ENCODE assay signal across 8 cellular contexts in genomic region chr13:91313103-91313502, GRCh38. TPM values are rescaled to one million over a fixed set of nuclear protein-coding genes. Genes with fewer than 3 reads are reported as not detected.
DNase-seq lines count a peak whose midpoint lies in the region; ATAC-seq and TF ChIP-seq lines count a peak whose summit lies in the region.

No MANE protein-coding gene starts in this region.

- no peak overlapping the region for H3K27ac Mint-ChIP-seq in activated T-helper 17 cell treated with anti-CD3 and anti-CD28 coated beads, Interleukin-2, amount 50 U/mL, for 72 hours
- peak overlapping the region in 2 of 6 donors; percentile 19 to 34 for H3K27ac Mint-ChIP-seq in immature natural killer cell
- H3K27ac Mint-ChIP-seq in type B pancreatic cell, result no peak overlapping the region

- H3K36me3 ChIP-seq in GM23248 (ENCODE audit: low read depth), result no peaks in the 10 kb centered on the region
- H3K36me3 ChIP-seq in Karpas-422 (ENCODE audit: insufficient read depth, low read length), result no peaks in the 10 kb centered on the region

- H3K27ac ChIP-seq in GM23248, result no peak overlapping the region
- H3K27ac ChIP-seq in Karpas-422 (ENCODE audit: low read length), result no peak overlapping the region

- H4K20me1 ChIP-seq in GM23248 (ENCODE audit: insufficient read depth) (no peaks in the 10 kb centered on the region), Karpas-422 (ENCODE audit: insufficient read depth, low read depth, low read length) (no peaks in the 10 kb centered on the region)

- H3F3A ChIP-seq in GM23248 (ENCODE audit: insufficient read depth), result no peaks in the 10 kb centered on the region

- H3K4me1 Mint-ChIP-seq in activated T-helper 17 cell treated with anti-CD3 and anti-CD28 coated beads, Interleukin-2, amount 50 U/mL, for 72 hours, result no peaks in the 10 kb centered on the region
- H3K4me1 Mint-ChIP-seq in immature natural killer cell (peaks cover 12 to 13% of the 10 kb centered on the region in 2 donors), type B pancreatic cell (ENCODE audit: unreplicated experiment) (no peaks in the 10 kb centered on the region)

- H2AFZ ChIP-seq in GM23248, result no peak overlapping the region
- H2AFZ ChIP-seq in Karpas-422 (ENCODE audit: low read length), result no peak overlapping the region

- H3K27me3 ChIP-seq in GM23248 (replicated peaks; ENCODE audit: insufficient read depth) (peaks cover 23% of the 10 kb centered on the region), Karpas-422 (ENCODE audit: low read length) (0 out of 2 replicates have a peak, but pooled peaks cover 2% of the 10 kb centered on the region)

- TF ChIP-seq CTCF in type B pancreatic cell (conservative IDR thresholded peaks at IDR 0.05) (peak; percentile 73), lower leg skin (IDR thresholded peaks at IDR 0.05) (no peak)

- H3K36me3 Mint-ChIP-seq in activated T-helper 17 cell treated with anti-CD3 and anti-CD28 coated beads, Interleukin-2, amount 50 U/mL, for 72 hours (ENCODE audit: low read depth), result no peaks in the 10 kb centered on the region
- H3K36me3 Mint-ChIP-seq in immature natural killer cell (no peaks in the 10 kb centered on the region), type B pancreatic cell (no peaks in the 10 kb centered on the region)

- H3K4me3 ChIP-seq in GM23248 (no peak overlapping the region), Karpas-422 (ENCODE audit: low read length) (no peak overlapping the region), lower leg skin (ENCODE audit: low read depth, poor library complexity, severe bottlenecking) (no peak overlapping the region)

- H3K4me3 Mint-ChIP-seq in activated T-helper 17 cell treated with anti-CD3 and anti-CD28 coated beads, Interleukin-2, amount 50 U/mL, for 72 hours, result peak overlapping the region; percentile 33
- H3K4me3 Mint-ChIP-seq in immature natural killer cell (peak overlapping the region; percentile 54 to 66 (median 59)), type B pancreatic cell (no peak overlapping the region)

- no peak overlapping the region for H3K4me2 ChIP-seq in GM23248 (ENCODE audit: unreplicated experiment)
- H3K4me2 ChIP-seq in Karpas-422 (ENCODE audit: low read depth, low read length, poor library complexity, severe bottlenecking), result no peak overlapping the region

- no peak overlapping the region for H3K9ac ChIP-seq in GM23248
- no peak overlapping the region for H3K9ac ChIP-seq in Karpas-422 (ENCODE audit: low read length)

- no peaks in the 10 kb centered on the region for H3K9me3 Mint-ChIP-seq in activated T-helper 17 cell treated with anti-CD3 and anti-CD28 coated beads, Interleukin-2, amount 50 U/mL, for 72 hours
- H3K9me3 Mint-ChIP-seq in immature natural killer cell (no peaks in the 10 kb centered on the region), type B pancreatic cell (no peaks in the 10 kb centered on the region)

- peak; percentile 14 for DNase-seq in stimulated activated CD4-positive, alpha-beta T cell treated with anti-CD3 and anti-CD28 coated beads, Interleukin-15, amount 100 ng/mL, for 24 hours
- DNase-seq in stimulated activated CD4-positive, alpha-beta T cell treated with anti-CD3 and anti-CD28 coated beads, Interleukin-12 subunit alpha, Interleukin-12 subunit beta, amount 100 ng/mL, for 4 hours, result no peak
- DNase-seq in GM23248, result peak; percentile 47
- DNase-seq in Karpas-422, result peak; percentile 48
- DNase-seq in immature natural killer cell, result peak; percentile 22 to 35 (median 26)
- DNase-seq in type B pancreatic cell (ENCODE audit: extremely low spot score, unreplicated experiment), result no peak
- DNase-seq in lower leg skin (ENCODE audit: low spot score in 2 of 2), result no peak

- peak; percentile 59 for ATAC-seq in activated T-helper 17 cell treated with anti-CD3 and anti-CD28 coated beads, Interleukin-2, amount 50 U/mL, for 72 hours (replicated peaks)

- WGBS in GM23248 (ENCODE audit: low coverage in 1 of 2, low lambda C conversion rate in 2 of 2, missing lambda C conversion rate in 2 of 2), 2 experiments, result 10 to 15% methylated on average over 5 of the region's 5 CpGs
- 13 to 14% methylated on average over 5 of the region's 5 CpGs for WGBS in lower leg skin, 2 donors

- no peaks in the 10 kb centered on the region for H3K4me1 ChIP-seq in GM23248 (ENCODE audit: insufficient read depth)
- no peaks in the 10 kb centered on the region; the same call in 1 of the 2 replicates for H3K4me1 ChIP-seq in Karpas-422 (ENCODE audit: low read length)

- H3K79me2 ChIP-seq in GM23248 (ENCODE audit: insufficient read depth) (no peaks in the 10 kb centered on the region), Karpas-422 (ENCODE audit: low read length) (no peaks in the 10 kb centered on the region)

- in situ Hi-C loops in GM23248 (cut with MboI), result no loop called here

- peaks cover 11% of the 10 kb centered on the region for H3K27me3 Mint-ChIP-seq in activated T-helper 17 cell treated with anti-CD3 and anti-CD28 coated beads, Interleukin-2, amount 50 U/mL, for 72 hours
- peaks cover 0 to 9% (median 1%) of the 10 kb centered on the region in 3 donors for H3K27me3 Mint-ChIP-seq in immature natural killer cell (ENCODE audit: low read depth in 3 of 3)
- no peaks in the 10 kb centered on the region for H3K27me3 Mint-ChIP-seq in type B pancreatic cell

- intact Hi-C loops in lower leg skin (cut with DNase I; ENCODE audit: low total_unique reads), result no loop called here

- H3K9me3 ChIP-seq in GM23248 (ENCODE audit: low read depth), result no peaks in the 10 kb centered on the region
- H3K9me3 ChIP-seq in Karpas-422 (ENCODE audit: low read length), result no peaks in the 10 kb centered on the region

- no peak for TF ChIP-seq POLR2A in lower leg skin (IDR thresholded peaks at IDR 0.05)

- H3K9me2 ChIP-seq in GM23248 (ENCODE audit: insufficient read depth), result no peaks in the 10 kb centered on the region
- H3K9me2 ChIP-seq in Karpas-422 (replicated peaks; ENCODE audit: insufficient read depth, low read length), result no peaks in the 10 kb centered on the region

RNA-seq across cellular contexts. Expression of gene MIR17HG, which starts 34.4 kb away (rescaled TPM):
- total RNA-seq in GM23248 (2014; rRNA removed; shearing (Covaris generic)), result 0.43 and 2.5 TPM in 2 replicates
- 0.20 and 0.27 TPM in 2 replicates for polyA plus RNA-seq in GM23248 (2016; fragmentation: Nextera tagmentation; extraction: Ambion mirVana)
- total RNA-seq in Karpas-422 (2014; rRNA removed; shearing (Covaris generic); ENCODE audit: low replicate concordance), result 3.8 and 23.4 TPM in 2 replicates
- 10 to 100 TPM; 19.1 to 22.0 TPM for total RNA-seq in activated T-helper 17 cell treated with anti-CD3 and anti-CD28 coated beads, Interleukin-2, amount 50 U/mL, for 72 hours
- under 1 TPM; 0.12 to 0.68 (median 0.26) TPM for polyA plus RNA-seq in immature natural killer cell
- total RNA-seq in type B pancreatic cell (ENCODE audit: low replicate concordance), result 5.3 and 21.8 TPM in 2 replicates
- total RNA-seq in lower leg skin, result 1 to 10 TPM in 3 of 4 donors, under 1 TPM in 1; 0.78 to 2.7 (median 1.3) TPM

Comparison
In these comparisons a context has a peak if more than half of its experiments do, and no peak if none do; other contexts are left out.
1. DNase-seq: peak in stimulated activated CD4-positive, alpha-beta T cell treated with anti-CD3 and anti-CD28 coated beads, Interleukin-15, amount 100 ng/mL, for 24 hours (single experiment), GM23248 (single experiment), Karpas-422 (single experiment) and immature natural killer cell (3 of 3); none in stimulated activated CD4-positive, alpha-beta T cell treated with anti-CD3 and anti-CD28 coated beads, Interleukin-12 subunit alpha, Interleukin-12 subunit beta, amount 100 ng/mL, for 4 hours (single experiment), type B pancreatic cell (single experiment) and lower leg skin (0 of 2).